Comparison of ENCODE assay signal across 18 cellular contexts in genomic region chr19:1073063-1073955, GRCh38. TPM values are rescaled to one million over a fixed set of nuclear protein-coding genes. Genes with fewer than 3 reads are reported as not detected.
A peak's percentile ranks its signal among the peaks of the same experiment; 100 is the strongest.
DNase-seq lines count a peak whose midpoint lies in the region; ATAC-seq, FAIRE-seq and TF ChIP-seq lines count a peak whose summit lies in the region.
"Had no signal": no experiment of that assay in that cellular context is flagged by ENCODE, and none has a peak within 500 bp of the region (broad histone marks: within the 10 kb centered on the region; RNA-seq: fewer than 3 reads in every experiment).

No MANE protein-coding gene starts in this region.

- peaks cover 0 to 1% (median 0%) of the 10 kb centered on the region in 3 donors for H3K27me3 Mint-ChIP-seq in CD14-positive monocyte (ENCODE audit: low read depth in 3 of 3)
- no peaks in the 10 kb centered on the region for H3K27me3 Mint-ChIP-seq in activated CD8-positive, alpha-beta T cell treated with anti-CD3 and anti-CD28 coated beads for 36 hours
- H3K27me3 Mint-ChIP-seq in immature natural killer cell (ENCODE audit: low read depth in 3 of 3), result peaks cover 27 to 62% (median 29%) of the 10 kb centered on the region in 3 donors

- no peak for TF ChIP-seq EP300 in A549 (IDR thresholded peaks at IDR 0.05)

- H3K4me3 Mint-ChIP-seq in CD14-positive monocyte, result no peak overlapping the region
- no peak overlapping the region for H3K4me3 Mint-ChIP-seq in activated CD8-positive, alpha-beta T cell treated with anti-CD3 and anti-CD28 coated beads for 36 hours
- H3K4me3 Mint-ChIP-seq in immature natural killer cell, result peak overlapping the region in 4 of 5 donors; percentile 7 to 26 (median 20)
- H3K4me3 Mint-ChIP-seq: endodermal cell, HFFc6 had no signal

- no peak for FAIRE-seq in A549 (lab: Jason Lieb, UNC)
- FAIRE-seq: bronchial epithelial cell, G401.6 had no signal

- peak overlapping the region in 5 of 7 donors; percentile 50 to 83 (median 62) for H3K27ac Mint-ChIP-seq in CD14-positive monocyte
- no peak overlapping the region for H3K27ac Mint-ChIP-seq in activated CD8-positive, alpha-beta T cell treated with anti-CD3 and anti-CD28 coated beads for 36 hours
- peak overlapping the region in 4 of 6 donors; percentile 55 to 84 (median 77) for H3K27ac Mint-ChIP-seq in immature natural killer cell
- H3K27ac Mint-ChIP-seq: endodermal cell, HFFc6 had no signal

- WGBS in A549 (ENCODE audit: missing lambda C conversion rate), result 86% methylated on average over 21 of the region's 30 CpGs

- TF ChIP-seq POLR2A in A549 (IDR thresholded peaks at IDR 0.05; ENCODE audit: low read length), result no peak

- ATAC-seq in A549, result peak in 1 of 2 experiments; percentile 2; a peak in 1 of 6 replicates
- no peak for ATAC-seq in activated CD8-positive, alpha-beta T cell treated with anti-CD3 and anti-CD28 coated beads for 36 hours
- ATAC-seq: activated CD4-positive, CD25-positive, alpha-beta regulatory T cell treated with anti-CD3 and anti-CD28 coated beads, Interleukin-2, amount 50 U/mL, for 24 hours had no signal

- intact Hi-C loops in CD14-positive monocyte (cut with micrococcal nuclease), result loop anchor here in 1 of 2 donors (2.0 to 5.0 kb wide), 2 partner anchors 13 to 36 kb away; no protein-coding TSS in a partner anchor
- intact Hi-C loops in activated CD8-positive, alpha-beta T cell treated with anti-CD3 and anti-CD28 coated beads for 36 hours (cut with micrococcal nuclease), result no loop called here

- H3K4me1 Mint-ChIP-seq in CD14-positive monocyte, result peaks cover 70% of the 10 kb centered on the region
- peaks cover 60% of the 10 kb centered on the region for H3K4me1 Mint-ChIP-seq in activated CD8-positive, alpha-beta T cell treated with anti-CD3 and anti-CD28 coated beads for 36 hours (ENCODE audit: low read depth)
- H3K4me1 Mint-ChIP-seq in immature natural killer cell, result peaks cover 56 to 62% of the 10 kb centered on the region in 2 donors
- H3K4me1 Mint-ChIP-seq: endodermal cell had no signal

- TF ChIP-seq CTCF in A549 (IDR thresholded peaks at IDR 0.05) (no peak), CD14-positive monocyte (IDR thresholded peaks at IDR 0.05) (no peak)
- TF ChIP-seq CTCF in activated CD8-positive, alpha-beta T cell treated with anti-CD3 and anti-CD28 coated beads for 36 hours (IDR thresholded peaks at IDR 0.05), result no peak

- no peaks in the 10 kb centered on the region for H3K9me3 ChIP-seq in A549

- H3K36me3 Mint-ChIP-seq in CD14-positive monocyte (peaks cover 48 to 83% of the 10 kb centered on the region in 2 donors), immature natural killer cell (peaks cover 19 to 30% (median 25%) of the 10 kb centered on the region in 3 donors)
- peaks cover 67% of the 10 kb centered on the region for H3K36me3 Mint-ChIP-seq in activated CD8-positive, alpha-beta T cell treated with anti-CD3 and anti-CD28 coated beads for 36 hours (ENCODE audit: low read depth)

- H3K4me3 ChIP-seq in A549, result no peak overlapping the region
- H3K4me3 ChIP-seq: PC-9 had no signal

- no peak overlapping the region; the same call in 2 of the 3 replicates for H3K4me2 ChIP-seq in A549

- H3K9me3 Mint-ChIP-seq in CD14-positive monocyte (no peaks in the 10 kb centered on the region), immature natural killer cell (no peaks in the 10 kb centered on the region)
- no peaks in the 10 kb centered on the region for H3K9me3 Mint-ChIP-seq in activated CD8-positive, alpha-beta T cell treated with anti-CD3 and anti-CD28 coated beads for 36 hours
- H3K9me3 Mint-ChIP-seq: endodermal cell, HFFc6 had no signal

- DNase-seq in A549 (ENCODE audit: low read depth in 1 of 2, low spot score in 1 of 2) (no peak), CD14-positive monocyte (ENCODE audit: low spot score) (no peak), immature natural killer cell (no peak), NCI-H2196 (lab: John Stamatoyannopoulos, UW; ENCODE audit: unreplicated experiment) (no peak), hippocampal formation (lab: John Stamatoyannopoulos, UW) (no peak), kidney glomerular epithelial cell (lab: John Stamatoyannopoulos, UW) (no peak)
- peak; percentile 47 for DNase-seq in activated CD8-positive, alpha-beta T cell treated with anti-CD3 and anti-CD28 coated beads for 36 hours
- DNase-seq: activated effector memory CD4-positive, alpha-beta T cell treated with anti-CD3 and anti-CD28 coated beads, Interleukin-2, amount 50 U/mL, for 16 hours; endodermal cell; HFFc6; NCI-H146; NCI-H69; PC-9; SW 1271 had no signal

- peak overlapping the region in 1 of 2 experiments; percentile 99; a peak in 1 of 6 replicates for H3K27ac ChIP-seq in A549
- H3K27ac ChIP-seq: KMS-11, PC-9 had no signal

- POLR2A ChIA-PET in A549 (lab: Yijun Ruan, JAX), result interaction anchor here (0.5 kb wide), 1 partner anchor 24 kb away, joined by 3 read pairs; no protein-coding TSS in a partner anchor
- POLR2A ChIA-PET in activated CD8-positive, alpha-beta T cell treated with anti-CD3 and anti-CD28 coated beads for 36 hours (lab: Charles Lee), result interaction anchor here (0.8 to 12.2 kb wide), 9 partner anchors 7 to 59 kb away, joined by 3 to 148 read pairs (median 4); no protein-coding TSS in a partner anchor

- CTCF ChIA-PET in A549 (lab: Yijun Ruan, JAX), result interaction anchor here (1.6 kb wide), 1 partner anchor 8 kb away, joined by 4 read pairs; no protein-coding TSS in a partner anchor
- CTCF ChIA-PET in activated CD8-positive, alpha-beta T cell treated with anti-CD3 and anti-CD28 coated beads for 36 hours (lab: Charles Lee), result interaction anchor here (1.0 to 1.6 kb wide), 3 partner anchors 8 to 193 kb away, joined by 3 to 4 read pairs (median 3); no protein-coding TSS in a partner anchor

- TF ChIP-seq RAD21 in A549 (conservative IDR thresholded peaks at IDR 0.05 in 1 of 2, IDR thresholded peaks at IDR 0.05 in 1 of 2), result no peak

- H3K4me1 ChIP-seq in A549, result peaks cover 13% of the 10 kb centered on the region

TF ChIP-seq in A549, 52 proteins besides CTCF, POLR2A, EP300 and RAD21:
- no peak for TF ChIP-seq CHD2 (IDR thresholded peaks at IDR 0.05; ENCODE audit: low read length, partially characterized antibody)
- TF ChIP-seq TP53 (CRISPR knock-in tag; IDR thresholded peaks at IDR 0.05), result no peak
- peak; percentile 62 for TF ChIP-seq ZFP36 (IDR thresholded peaks at IDR 0.05; ENCODE audit: borderline replicate concordance, partially characterized antibody)

RNA-seq across cellular contexts. Expression of gene ARHGAP45, which starts 6.3 kb away (rescaled TPM):
- polyA plus RNA-seq in A549 (2011; rRNA removed) (0.48 and 1.2 TPM in 2 replicates), A549 (2017; fragmentation: RNase III; extraction: RNeasy Plus Mini Kit Qiagen cat#74134 plus additional on column Dnase treatment) (1.5 to 1.9 TPM (median 1.8 TPM) in 3 replicates), CD14-positive monocyte (100 to 1,000 TPM; 108 to 137 TPM), immature natural killer cell (100 to 1,000 TPM; 164 to 417 (median 169) TPM)
- polyA plus RNA-seq in A549 (2012; cell fraction: cytosol; rRNA removed), result 2.1 and 2.6 TPM in 2 replicates
- 7.8 and 8.6 TPM in 2 replicates for polyA plus RNA-seq in A549 (2012; cell fraction: nucleus; rRNA removed)
- 0.58 and 0.88 TPM in 2 replicates for polyA minus RNA-seq in A549 (2011; rRNA and poly(A)+ RNA removed)
- total RNA-seq in activated CD8-positive, alpha-beta T cell treated with anti-CD3 and anti-CD28 coated beads for 36 hours, result 100 to 1,000 TPM; 136 to 150 TPM

RNA-seq across cellular contexts. Expression of gene POLR2E, which starts 21.9 kb away (rescaled TPM):
- polyA plus RNA-seq in A549 (2011; rRNA removed), result 81.0 and 99.6 TPM in 2 replicates
- 346 and 402 TPM in 2 replicates for polyA plus RNA-seq in A549 (2012; cell fraction: cytosol; rRNA removed)
- polyA plus RNA-seq in A549 (2012; cell fraction: nucleus; rRNA removed), result 288 and 337 TPM in 2 replicates
- polyA plus RNA-seq in A549 (2017; fragmentation: RNase III; extraction: RNeasy Plus Mini Kit Qiagen cat#74134 plus additional on column Dnase treatment), result 170 to 181 TPM (median 172 TPM) in 3 replicates
- polyA minus RNA-seq in A549 (2011; rRNA and poly(A)+ RNA removed), result 102 and 159 TPM in 2 replicates
- 100 to 1,000 TPM; 195 to 222 TPM for polyA plus RNA-seq in CD14-positive monocyte
- total RNA-seq in activated CD8-positive, alpha-beta T cell treated with anti-CD3 and anti-CD28 coated beads for 36 hours, result 100 to 1,000 TPM; 271 to 282 TPM
- 100 to 1,000 TPM; 182 to 288 (median 237) TPM for polyA plus RNA-seq in immature natural killer cell

RNA-seq across cellular contexts. Expression of gene GPX4, which starts 30.5 kb away (rescaled TPM):
- polyA plus RNA-seq in A549 (2011; rRNA removed) (223 and 248 TPM in 2 replicates), A549 (2017; fragmentation: RNase III; extraction: RNeasy Plus Mini Kit Qiagen cat#74134 plus additional on column Dnase treatment) (370 to 402 TPM (median 394 TPM) in 3 replicates), CD14-positive monocyte (100 to 1,000 TPM; 459 to 508 TPM), immature natural killer cell (100 to 1,000 TPM; 225 to 320 (median 280) TPM)
- polyA plus RNA-seq in A549 (2012; cell fraction: cytosol; rRNA removed), result 768 and 819 TPM in 2 replicates
- polyA plus RNA-seq in A549 (2012; cell fraction: nucleus; rRNA removed), result 378 and 395 TPM in 2 replicates
- polyA minus RNA-seq in A549 (2011; rRNA and poly(A)+ RNA removed), result 180 and 195 TPM in 2 replicates
- 100 to 1,000 TPM; 224 to 232 TPM for total RNA-seq in activated CD8-positive, alpha-beta T cell treated with anti-CD3 and anti-CD28 coated beads for 36 hours

RNA-seq across cellular contexts. Expression of gene ABCA7, which starts 33.4 kb away (rescaled TPM):
- polyA plus RNA-seq in A549 (2011; rRNA removed) (5.0 and 6.6 TPM in 2 replicates), A549 (2017; fragmentation: RNase III; extraction: RNeasy Plus Mini Kit Qiagen cat#74134 plus additional on column Dnase treatment) (8.8 to 13.5 TPM (median 12.6 TPM) in 3 replicates), CD14-positive monocyte (1 to 10 TPM; 1.7 to 7.8 TPM), immature natural killer cell (10 to 100 TPM in 1 of 3 donors, 1 to 10 TPM in 2; 4.5 to 13.3 (median 5.2) TPM)
- 7.9 and 9.1 TPM in 2 replicates for polyA plus RNA-seq in A549 (2012; cell fraction: cytosol; rRNA removed)
- polyA plus RNA-seq in A549 (2012; cell fraction: nucleus; rRNA removed), result 53.4 and 59.9 TPM in 2 replicates
- polyA minus RNA-seq in A549 (2011; rRNA and poly(A)+ RNA removed), result 9.6 and 10.5 TPM in 2 replicates
- 10 to 100 TPM; 14.0 to 14.6 TPM for total RNA-seq in activated CD8-positive, alpha-beta T cell treated with anti-CD3 and anti-CD28 coated beads for 36 hours

RNA-seq across cellular contexts. Expression of gene CNN2, which starts 46.9 kb away (rescaled TPM):
- 31.7 and 32.2 TPM in 2 replicates for polyA plus RNA-seq in A549 (2011; rRNA removed)
- polyA plus RNA-seq in A549 (2012; cell fraction: cytosol; rRNA removed), result 102 and 104 TPM in 2 replicates
- 111 TPM in 2 replicates for polyA plus RNA-seq in A549 (2012; cell fraction: nucleus; rRNA removed)
- polyA plus RNA-seq in A549 (2017; fragmentation: RNase III; extraction: RNeasy Plus Mini Kit Qiagen cat#74134 plus additional on column Dnase treatment), result 99.3 to 115 TPM (median 101 TPM) in 3 replicates
- polyA minus RNA-seq in A549 (2011; rRNA and poly(A)+ RNA removed), result 94.3 and 125 TPM in 2 replicates
- polyA plus RNA-seq in CD14-positive monocyte, result 100 to 1,000 TPM in 1 of 2 donors, 10 to 100 TPM in 1; 69.9 to 144 TPM
- total RNA-seq in activated CD8-positive, alpha-beta T cell treated with anti-CD3 and anti-CD28 coated beads for 36 hours, result 10 to 100 TPM; 97.4 to 98.3 TPM
- polyA plus RNA-seq in immature natural killer cell, result 100 to 1,000 TPM; 227 to 382 (median 255) TPM

Comparison
In these comparisons a context has a peak if more than half of its experiments do, and no peak if none do; other contexts are left out.
1. H3K4me3 Mint-ChIP-seq: peak in immature natural killer cell (4 of 5); none in CD14-positive monocyte (0 of 2) and activated CD8-positive, alpha-beta T cell treated with anti-CD3 and anti-CD28 coated beads for 36 hours (single experiment).
2. RNA of gene ARHGAP45, which starts 6.3 kb away (polyA plus RNA-seq): 164 to 417 TPM in immature natural killer cell and 108 to 137 TPM in CD14-positive monocyte; 0.48 to 8.6 TPM in A549; every median in the first group is over 10 times any median in the second.